In the genomic region with DNA sequence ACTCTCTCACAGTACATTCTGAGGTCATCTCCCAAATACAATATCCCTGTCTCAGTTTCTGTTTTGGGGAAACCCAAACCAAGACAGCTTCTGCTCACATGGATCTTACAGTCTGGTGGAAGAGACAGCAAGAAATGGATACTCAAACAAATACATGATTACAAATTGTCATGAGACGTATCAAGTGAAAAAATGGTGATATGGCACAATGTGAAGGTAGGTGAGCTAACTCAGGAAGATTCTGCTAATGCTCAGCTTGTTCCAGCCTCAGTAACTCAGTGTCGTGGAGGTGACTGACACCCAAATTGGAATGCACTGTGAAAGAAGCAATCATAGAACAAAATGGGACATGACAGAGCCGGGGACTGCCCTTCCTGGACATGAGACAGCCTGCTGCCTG, we compare ENCODE assay signal across 25 cellular contexts.
"Had no signal": no experiment of that assay in that cellular context is flagged by ENCODE, and none has a peak within 500 bp of the region (broad histone marks: within the 10 kb centered on the region; RNA-seq: fewer than 3 reads in every experiment).

No MANE protein-coding gene starts in this region.

- H3K4me1 ChIP-seq: colonic mucosa, esophagus squamous epithelium, gastrocnemius medialis, heart right ventricle, left lung, lower lobe of right lung had no signal

- H3K27me3 ChIP-seq: colonic mucosa had no signal

- FAIRE-seq: endometrium, islet of Langerhans, keratinocyte had no signal

- ATAC-seq: effector memory CD8-positive, alpha-beta T cell; esophagus mucosa; gastrocnemius medialis; heart right ventricle; left cardiac atrium; left lung; left ventricle myocardium superior; lower lobe of right lung; mucosa of descending colon had no signal

- H3K27ac ChIP-seq: colonic mucosa, epithelial cell of prostate, esophagus squamous epithelium, gastrocnemius medialis, heart right ventricle, left lung, lower lobe of right lung had no signal

- DNase-seq: colonic mucosa; cortex of kidney; effector CD8-positive, alpha-beta T cell; effector memory CD8-positive, alpha-beta T cell; erythroblast; esophagus squamous epithelium; foreskin fibroblast; foreskin melanocyte; gastrocnemius medialis; glutamatergic neuron; head of caudate nucleus; heart right ventricle; hippocampal formation; left cardiac atrium; left lung; left ventricle myocardium superior; lower lobe of right lung; mesendoderm; mucosa of descending colon; naive B cell had no signal

- H3K4me3 ChIP-seq: colonic mucosa, esophagus squamous epithelium, gastrocnemius medialis, heart right ventricle, left lung, lower lobe of right lung, mucosa of descending colon had no signal

- H3K9me3 ChIP-seq: colonic mucosa, left lung, lower lobe of right lung, mucosa of descending colon had no signal

- H3K36me3 ChIP-seq: colonic mucosa, esophagus squamous epithelium, gastrocnemius medialis, heart right ventricle, left lung, lower lobe of right lung had no signal
